Comparison of ENCODE assay signal across 19 cellular contexts in genomic region chr19:30084390-30084819, GRCh38.
A peak's percentile ranks its signal among the peaks of the same experiment; 100 is the strongest.
DNase-seq lines count a peak whose midpoint lies in the region; ATAC-seq and TF ChIP-seq lines count a peak whose summit lies in the region.
"Had no signal": no experiment of that assay in that cellular context is flagged by ENCODE, and none has a peak within 500 bp of the region (broad histone marks: within the 10 kb centered on the region; RNA-seq: fewer than 3 reads in every experiment).

No MANE protein-coding gene starts in this region.

- CTCF ChIA-PET in GM10248 (lab: Yijun Ruan, JAX), result no interaction called here

- POLR2A ChIA-PET in GM10248 (lab: Yijun Ruan, JAX), result no interaction called here

- DNase-seq in Right ventricle myocardium superior, result no peak
- DNase-seq in left ventricle myocardium inferior, result no peak
- DNase-seq in adrenal gland, result peak in 6 of 7 donors; percentile 36 to 58 (median 49)
- DNase-seq in lower lobe of right lung, result peak; percentile 23
- DNase-seq in GM10248 (ENCODE audit: extremely low spot score), result no peak
- no peak for DNase-seq in WERI-Rb-1
- no peak for DNase-seq in T-helper 1 cell
- no peak for DNase-seq in NCI-H1694 (lab: John Stamatoyannopoulos, UW)
- DNase-seq: Calu3; CD8-positive, alpha-beta T cell; DMS79; HCEC 1CT; KBM-7; NCI-H1417; NCI-H187 treated with DMSO at 0.1 percent for 48 hours; NCI-H526 had no signal

- WGBS in adrenal gland, 4 donors, result 44 to 54% (median 48%) methylated on average over 12 of the region's 12 CpGs

- H3K4me1 ChIP-seq in left ventricle myocardium inferior (peaks cover 4% of the 10 kb centered on the region), adrenal gland (replicated peaks in 1 of 2) (peaks cover 0 to 19% of the 10 kb centered on the region in 2 donors), lower lobe of right lung (no peaks in the 10 kb centered on the region)
- H3K4me1 ChIP-seq: Peyer's patch had no signal

- ATAC-seq in Right ventricle myocardium superior (ENCODE audit: poor library complexity), result peak; percentile 82
- no peak for ATAC-seq in lower lobe of right lung
- ATAC-seq: CD8-positive, alpha-beta T cell; GM23338 had no signal

- H3K36me3 ChIP-seq in left ventricle myocardium inferior (no peaks in the 10 kb centered on the region), adrenal gland (replicated peaks in 1 of 2) (no peaks in the 10 kb centered on the region), lower lobe of right lung (no peaks in the 10 kb centered on the region), WERI-Rb-1 (no peaks in the 10 kb centered on the region)
- H3K36me3 ChIP-seq: BLaER1, Peyer's patch had no signal

- TF ChIP-seq POLR2A in adrenal gland (IDR thresholded peaks at IDR 0.05), result no peak

- H3K9me3 ChIP-seq in left ventricle myocardium inferior (replicated peaks) (no peaks in the 10 kb centered on the region), adrenal gland (replicated peaks in 1 of 3) (no peaks in the 10 kb centered on the region), lower lobe of right lung (no peaks in the 10 kb centered on the region), WERI-Rb-1 (ENCODE audit: severe bottlenecking) (no peaks in the 10 kb centered on the region)
- H3K9me3 ChIP-seq: BLaER1, Peyer's patch had no signal

- H3K4me3 ChIP-seq in left ventricle myocardium inferior, result no peak overlapping the region
- H3K4me3 ChIP-seq in adrenal gland, result peak overlapping the region in 1 of 4 donors; percentile 19
- H3K4me3 ChIP-seq in lower lobe of right lung, result no peak overlapping the region
- H3K4me3 ChIP-seq in WERI-Rb-1 (ENCODE audit: low read depth, low read length), result no peak overlapping the region
- H3K4me3 ChIP-seq: BLaER1, GM23338, Peyer's patch had no signal

- H3K27me3 ChIP-seq in left ventricle myocardium inferior (ENCODE audit: low read depth) (no peaks in the 10 kb centered on the region), adrenal gland (no peaks in the 10 kb centered on the region), lower lobe of right lung (ENCODE audit: low read depth) (peaks cover 7% of the 10 kb centered on the region), WERI-Rb-1 (ENCODE audit: insufficient read depth, low read depth, severe bottlenecking) (no peaks in the 10 kb centered on the region)
- H3K27me3 ChIP-seq: BLaER1, Peyer's patch had no signal

- intact Hi-C loops in Right ventricle myocardium superior (cut with DNase I) (no loop called here), left ventricle myocardium inferior (cut with micrococcal nuclease) (no loop called here), adrenal gland (cut with DNase I) (no loop called here), lower lobe of right lung (cut with DNase I) (no loop called here)

- TF ChIP-seq CTCF in left ventricle myocardium inferior (IDR thresholded peaks at IDR 0.05; ENCODE audit: borderline replicate concordance) (no peak), adrenal gland (IDR thresholded peaks at IDR 0.05) (no peak), lower lobe of right lung (IDR thresholded peaks at IDR 0.05) (no peak), GM10248 (IDR thresholded peaks at IDR 0.05; ENCODE audit: control extremely low read depth, extremely low read depth, low read depth, missing control alignments) (no peak), WERI-Rb-1 (IDR thresholded peaks at IDR 0.05; ENCODE audit: low read depth, low read length) (no peak)

- H3K27ac ChIP-seq in left ventricle myocardium inferior (replicated peaks), result no peak overlapping the region
- H3K27ac ChIP-seq in adrenal gland, result peak overlapping the region in 2 of 5 donors; percentile 18 to 40
- H3K27ac ChIP-seq in lower lobe of right lung, result no peak overlapping the region
- H3K27ac ChIP-seq in WERI-Rb-1, result no peak overlapping the region
- H3K27ac ChIP-seq: Peyer's patch had no signal

Comparison
In these comparisons a context has a peak if more than half of its experiments do, and no peak if none do; other contexts are left out.
1. DNase-seq: peak in adrenal gland (6 of 7) and lower lobe of right lung (single experiment); none in Right ventricle myocardium superior (single experiment), left ventricle myocardium inferior (single experiment), GM10248 (single experiment), WERI-Rb-1 (single experiment), T-helper 1 cell (0 of 5) and NCI-H1694 (single experiment).